14 cellular contexts compared by ENCODE assay signal in the genomic region with DNA sequence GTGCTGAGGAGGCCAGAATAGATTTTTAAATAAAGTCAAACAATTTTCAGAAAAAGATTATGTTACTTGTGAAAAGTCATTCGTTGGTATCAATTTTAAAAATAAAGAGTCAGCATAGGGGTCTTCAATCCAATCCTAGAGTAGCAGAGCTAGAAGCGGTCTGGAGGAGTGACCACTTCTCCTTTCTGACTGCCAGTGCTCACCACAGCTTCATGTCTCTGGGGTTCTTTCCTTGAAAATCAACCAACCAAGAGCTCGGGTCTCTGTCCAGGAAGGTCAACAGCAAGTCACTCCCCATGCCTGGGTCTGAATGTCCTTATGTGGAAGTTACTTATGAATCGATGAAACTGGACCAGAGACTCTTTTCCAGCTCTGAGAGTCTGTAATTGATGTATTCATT.
"Had no signal": no experiment of that assay in that cellular context is flagged by ENCODE, and none has a peak within 500 bp of the region (broad histone marks: within the 10 kb centered on the region; RNA-seq: fewer than 3 reads in every experiment).

No MANE protein-coding gene starts in this region.

- H3K9me3 ChIP-seq: gastrocnemius medialis, heart left ventricle, right atrium auricular region, thyroid gland had no signal

- DNase-seq: activated naive CD4-positive, alpha-beta T cell treated with anti-CD3 and anti-CD28 coated beads, Interleukin-2, amount 10 ng/mL, durations not matched to agents 7 days and 5 days; dorsolateral prefrontal cortex; endodermal cell; erythroblast; gastrocnemius medialis; heart left ventricle; immature natural killer cell; mesenchymal stem cell; nucleus accumbens; stimulated activated CD4-positive, alpha-beta T cell treated with anti-CD3 and anti-CD28 coated beads, Interleukin-15, amount 100 ng/mL, for 24 hours; stimulated activated CD4-positive, alpha-beta T cell treated with anti-CD3 and anti-CD28 coated beads, Interleukin-4, amount 100 ng/mL, for 1 hour; stimulated activated naive B cell treated with anti-CD40 and anti-IgM and Interleukin-4, amounts not matched to agents 10 μg/mL and 1 μg/mL and 100 μg/mL, for 72 hours; thyroid gland had no signal

- H3K36me3 ChIP-seq: gastrocnemius medialis, heart left ventricle, right atrium auricular region, thyroid gland had no signal

- H3K4me3 ChIP-seq: dorsolateral prefrontal cortex, gastrocnemius medialis, heart left ventricle, right atrium auricular region, thyroid gland had no signal

- H3K4me1 ChIP-seq: gastrocnemius medialis, right atrium auricular region, thyroid gland had no signal

- H3K27ac ChIP-seq: dorsolateral prefrontal cortex, gastrocnemius medialis, heart left ventricle, right atrium auricular region, thyroid gland had no signal

- H3K27me3 ChIP-seq: thyroid gland had no signal
